8 cellular contexts compared by ENCODE assay signal in the genomic region with DNA sequence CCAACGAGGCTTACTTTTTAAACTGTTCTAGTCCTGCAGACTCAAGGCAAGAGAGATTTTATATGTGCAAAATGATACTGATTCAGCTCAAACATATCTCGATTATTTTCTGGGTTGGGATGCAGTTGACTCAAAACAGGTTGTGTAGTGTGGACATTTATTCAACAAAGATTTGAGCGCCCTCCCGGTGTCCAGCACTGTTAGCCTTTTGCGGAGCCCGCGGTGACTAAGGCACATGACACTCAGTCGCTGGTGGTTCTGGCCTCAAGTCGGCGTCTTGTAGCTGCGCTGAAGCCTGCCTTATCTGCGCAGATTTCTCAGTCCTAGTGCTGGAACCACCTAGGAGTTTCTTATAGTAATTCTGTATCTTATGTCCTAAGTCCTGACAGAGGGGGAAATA. TPM values are rescaled to one million over a fixed set of nuclear protein-coding genes. Genes with fewer than 3 reads are reported as not detected.
A peak's percentile ranks its signal among the peaks of the same experiment; 100 is the strongest.
DNase-seq lines count a peak whose midpoint lies in the region; ATAC-seq lines count a peak whose summit lies in the region.

No MANE protein-coding gene starts in this region.

- no peak overlapping the region for H3K27ac ChIP-seq in skeletal muscle tissue (ENCODE audit: low read depth, low read length)
- no peak overlapping the region for H3K27ac ChIP-seq in effector memory CD4-positive, alpha-beta T cell (ENCODE audit: insufficient read depth, low read length, poor library complexity, severe bottlenecking)

- ATAC-seq in HG03378 (IDR thresholded peaks at IDR 0.05; ENCODE audit: unreplicated experiment) = no peak

- peaks cover 48% of the 10 kb centered on the region for H3K27me3 Mint-ChIP-seq in activated naive CD4-positive, alpha-beta T cell treated with anti-CD3 and anti-CD28 coated beads, Interleukin-2, amount 50 U/mL, for 24 hours

- no peak overlapping the region for H3K27ac Mint-ChIP-seq in activated naive CD4-positive, alpha-beta T cell treated with anti-CD3 and anti-CD28 coated beads, Interleukin-2, amount 50 U/mL, for 24 hours

- no peaks in the 10 kb centered on the region for H3K9me3 Mint-ChIP-seq in activated naive CD4-positive, alpha-beta T cell treated with anti-CD3 and anti-CD28 coated beads, Interleukin-2, amount 50 U/mL, for 24 hours

- peak overlapping the region; percentile 77 to 83 (median 78) for H3K4me3 ChIP-seq in skeletal muscle tissue (ENCODE audit: low read length in 3 of 3)
- no peak overlapping the region for H3K4me3 ChIP-seq in effector memory CD4-positive, alpha-beta T cell (ENCODE audit: insufficient read depth, low read depth, low read length, poor library complexity, severe bottlenecking)

- DNase-seq in activated naive CD4-positive, alpha-beta T cell (lab: John Stamatoyannopoulos, UW) = no peak
- peak; percentile 35 for DNase-seq in NCI-H82 treated with DMSO at 0.1 percent for 48 hours (lab: John Stamatoyannopoulos, UW; ENCODE audit: unreplicated experiment)
- DNase-seq in cerebellum (ENCODE audit: low spot score) = peak; percentile 74
- DNase-seq in islet precursor cell = peak; percentile 90
- no peak for DNase-seq in effector memory CD4-positive, alpha-beta T cell

- peaks cover 2 to 23% (median 7%) of the 10 kb centered on the region in 3 donors for H3K27me3 ChIP-seq in skeletal muscle tissue (ENCODE audit: control insufficient read depth in 3 of 3, insufficient read depth in 3 of 3, low read length in 3 of 3)
- H3K27me3 ChIP-seq in effector memory CD4-positive, alpha-beta T cell (replicated peaks; ENCODE audit: control insufficient read depth, insufficient read depth, low read length, poor library complexity, severe bottlenecking) = peaks cover 7% of the 10 kb centered on the region

- H3K4me3 Mint-ChIP-seq in activated naive CD4-positive, alpha-beta T cell treated with anti-CD3 and anti-CD28 coated beads, Interleukin-2, amount 50 U/mL, for 24 hours = peak overlapping the region; percentile 36

- H3K36me3 ChIP-seq in skeletal muscle tissue (ENCODE audit: control insufficient read depth in 3 of 3, insufficient read depth in 3 of 3, low read length in 3 of 3) = no peaks in the 10 kb centered on the region
- no peaks in the 10 kb centered on the region for H3K36me3 ChIP-seq in effector memory CD4-positive, alpha-beta T cell (ENCODE audit: control insufficient read depth, insufficient read depth, low read length)

- peak overlapping the region in 2 of 3 donors; percentile 72 to 80 for H3K9ac ChIP-seq in skeletal muscle tissue (ENCODE audit: low read depth in 1 of 3, low read length in 3 of 3)

- H3K9me3 ChIP-seq in skeletal muscle tissue (ENCODE audit: control insufficient read depth in 3 of 3, low read length in 3 of 3) = no peaks in the 10 kb centered on the region
- H3K9me3 ChIP-seq in effector memory CD4-positive, alpha-beta T cell (ENCODE audit: control insufficient read depth, low read length) = no peaks in the 10 kb centered on the region

- H3K36me3 Mint-ChIP-seq in activated naive CD4-positive, alpha-beta T cell treated with anti-CD3 and anti-CD28 coated beads, Interleukin-2, amount 50 U/mL, for 24 hours = no peaks in the 10 kb centered on the region

- H3K4me1 ChIP-seq in skeletal muscle tissue (ENCODE audit: control insufficient read depth in 3 of 3, insufficient read depth in 3 of 3, low read length in 3 of 3) = peaks cover 6 to 12% (median 8%) of the 10 kb centered on the region in 3 donors
- peaks cover 2% of the 10 kb centered on the region for H3K4me1 ChIP-seq in effector memory CD4-positive, alpha-beta T cell (ENCODE audit: control insufficient read depth, insufficient read depth, low read length, poor library complexity, severe bottlenecking)

- peaks cover 5% of the 10 kb centered on the region for H3K4me1 Mint-ChIP-seq in activated naive CD4-positive, alpha-beta T cell treated with anti-CD3 and anti-CD28 coated beads, Interleukin-2, amount 50 U/mL, for 24 hours

RNA-seq across cellular contexts. Expression of a gene that starts 0.9 kb away (rescaled TPM):
- total RNA-seq in cerebellum (83.7 TPM), skeletal muscle tissue (12.5 TPM)

Comparison
In these comparisons a context has a peak if more than half of its experiments do, and no peak if none do; other contexts are left out.
1. DNase-seq: peak in NCI-H82 treated with DMSO at 0.1 percent for 48 hours (single experiment), cerebellum (single experiment) and islet precursor cell (single experiment); none in activated naive CD4-positive, alpha-beta T cell (0 of 4) and effector memory CD4-positive, alpha-beta T cell (0 of 3).